In genomic region chr5:9955586-9955985, GRCh38 we compare ENCODE assay signal across 17 cellular contexts.
"Had no signal": no experiment of that assay in that cellular context is flagged by ENCODE, and none has a peak within 500 bp of the region (broad histone marks: within the 10 kb centered on the region; RNA-seq: fewer than 3 reads in every experiment).

No MANE protein-coding gene starts in this region.

- H3K9me3 ChIP-seq: esophagus muscularis mucosa, gastroesophageal sphincter, left ventricle myocardium inferior, mucosa of descending colon had no signal

- H3K36me3 ChIP-seq: esophagus muscularis mucosa, gastroesophageal sphincter, heart left ventricle, left ventricle myocardium inferior had no signal

- H3K4me3 ChIP-seq: coronary artery, dorsolateral prefrontal cortex, esophagus muscularis mucosa, gastroesophageal sphincter, heart left ventricle, hepatocyte, left ventricle myocardium inferior, mucosa of descending colon had no signal

- ATAC-seq: foreskin keratinocyte, gastroesophageal sphincter, heart left ventricle, left cardiac atrium, mucosa of descending colon had no signal

- H3K27ac ChIP-seq: coronary artery, dorsolateral prefrontal cortex, esophagus muscularis mucosa, foreskin keratinocyte, gastroesophageal sphincter, heart left ventricle, hepatocyte, left ventricle myocardium inferior had no signal

- H3K4me1 ChIP-seq: esophagus muscularis mucosa, gastroesophageal sphincter, heart left ventricle, left ventricle myocardium inferior had no signal

- H3K27me3 ChIP-seq: foreskin keratinocyte, gastroesophageal sphincter, heart left ventricle, hepatocyte had no signal

- DNase-seq: dermis blood vessel endothelial cell; dorsolateral prefrontal cortex; effector CD4-positive, alpha-beta T cell; effector memory CD4-positive, alpha-beta T cell; foreskin keratinocyte; heart left ventricle; hypothalamus; immature natural killer cell; left cardiac atrium; left ventricle myocardium inferior; mesenchymal stem cell; mucosa of descending colon; naive B cell had no signal
